ENCODE assay signal across 9 cellular contexts in the genomic region with DNA sequence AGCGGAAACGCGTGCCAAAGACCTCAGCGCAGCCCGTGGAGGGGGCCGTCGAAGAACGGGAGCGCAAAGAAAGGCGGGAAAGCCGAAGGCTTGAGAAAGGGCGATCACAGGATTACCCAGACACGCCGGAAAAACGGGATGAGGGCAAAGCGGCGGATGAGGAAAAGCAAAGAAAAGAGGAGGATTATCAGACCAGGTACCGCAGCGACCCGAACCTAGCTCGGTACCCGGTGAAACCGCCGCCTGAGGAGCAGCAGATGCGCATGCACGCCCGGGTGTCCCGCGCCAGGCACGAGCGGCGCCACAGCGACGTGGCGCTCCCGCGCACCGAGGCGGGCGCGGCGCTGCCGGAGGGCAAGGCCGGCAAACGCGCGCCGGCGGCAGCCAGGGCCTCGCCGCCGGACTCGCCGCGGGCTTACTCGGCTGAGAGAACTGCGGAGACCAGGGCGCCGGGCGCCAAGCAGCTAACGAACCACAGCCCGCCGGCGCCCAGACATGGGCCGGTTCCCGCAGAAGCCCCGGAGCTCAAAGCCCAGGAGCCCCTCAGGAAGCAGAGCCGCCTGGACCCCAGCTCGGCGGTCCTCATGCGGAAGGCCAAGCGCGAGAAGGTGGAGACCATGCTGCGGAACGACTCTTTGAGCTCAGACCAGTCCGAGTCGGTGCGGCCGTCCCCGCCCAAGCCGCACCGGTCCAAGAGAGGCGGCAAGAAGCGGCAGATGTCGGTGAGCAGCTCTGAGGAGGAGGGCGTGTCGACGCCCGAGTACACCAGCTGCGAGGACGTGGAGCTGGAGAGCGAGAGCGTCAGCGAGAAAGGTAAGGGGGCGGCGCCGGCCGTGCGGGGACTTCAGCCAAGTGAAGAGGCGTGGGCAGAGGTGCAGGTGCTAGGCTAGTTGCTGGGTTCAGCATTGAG.
A peak's percentile ranks its signal among the peaks of the same experiment; 100 is the strongest.
DNase-seq lines count a peak whose midpoint lies in the region; ATAC-seq and TF ChIP-seq lines count a peak whose summit lies in the region.
"Had no signal": no experiment of that assay in that cellular context is flagged by ENCODE, and none has a peak within 500 bp of the region (broad histone marks: within the 10 kb centered on the region; RNA-seq: fewer than 3 reads in every experiment).

No MANE protein-coding gene starts in this region.

- peaks cover 9% of the 10 kb centered on the region for H3K4me1 Mint-ChIP-seq in type B pancreatic cell (ENCODE audit: unreplicated experiment)

- peaks cover 8% of the 10 kb centered on the region for H3K4me1 ChIP-seq in lower lobe of right lung

- peak; percentile 3 for DNase-seq in activated CD4-positive, alpha-beta T cell treated with anti-CD3 and anti-CD28 coated beads for 48 hours
- no peak for DNase-seq in activated CD4-positive, alpha-beta T cell treated with anti-CD3 and anti-CD28 coated beads for 4 hours
- peak; percentile 80 for DNase-seq in NCI-H2227 (lab: John Stamatoyannopoulos, UW; ENCODE audit: unreplicated experiment)
- peak; percentile 30 for DNase-seq in choroid plexus epithelial cell (ENCODE audit: low read depth)
- peak; percentile 70 for DNase-seq in lower lobe of right lung
- DNase-seq in type B pancreatic cell (ENCODE audit: extremely low spot score, unreplicated experiment): peak; percentile 70
- DNase-seq in 8988T: no peak

- no peak for TF ChIP-seq CTCF in choroid plexus epithelial cell (conservative IDR thresholded peaks at IDR 0.05; ENCODE audit: low read depth, low read length)
- no peak for TF ChIP-seq CTCF in lower lobe of right lung (IDR thresholded peaks at IDR 0.05)
- no peak for TF ChIP-seq CTCF in type B pancreatic cell (conservative IDR thresholded peaks at IDR 0.05)

- peaks cover 14% of the 10 kb centered on the region for H3K27me3 ChIP-seq in lower lobe of right lung (ENCODE audit: low read depth)

- intact Hi-C loops in lower lobe of right lung (cut with DNase I): no loop called here

- H3K4me3 ChIP-seq in choroid plexus epithelial cell (ENCODE audit: low read depth, low read length) (peak overlapping the region; percentile 52), lower lobe of right lung (peak overlapping the region; percentile 53)

- ATAC-seq in HG02623 (IDR thresholded peaks at IDR 0.05; ENCODE audit: unreplicated experiment) (peak; percentile 77), lower lobe of right lung (peak; percentile 92 to 94)

- no peaks in the 10 kb centered on the region for H3K9me3 Mint-ChIP-seq in type B pancreatic cell
- H3K9me3 Mint-ChIP-seq: dendritic cell treated with granulocyte-macrophage colony-stimulating factor and Interleukin-4, amounts not matched to agents 40 ng/mL and 50 ng/mL, for 4 days had no signal

- H3K4me3 Mint-ChIP-seq in type B pancreatic cell: peak overlapping the region; percentile 93
- H3K4me3 Mint-ChIP-seq: dendritic cell treated with granulocyte-macrophage colony-stimulating factor and Interleukin-4, amounts not matched to agents 40 ng/mL and 50 ng/mL, for 4 days had no signal

- H3K36me3 ChIP-seq in lower lobe of right lung: no peaks in the 10 kb centered on the region

- H3K27me3 Mint-ChIP-seq in type B pancreatic cell: peaks cover 60% of the 10 kb centered on the region

- no peaks in the 10 kb centered on the region for H3K36me3 Mint-ChIP-seq in type B pancreatic cell

- peak overlapping the region; percentile 45 for H3K27ac Mint-ChIP-seq in type B pancreatic cell
- H3K27ac Mint-ChIP-seq: dendritic cell treated with granulocyte-macrophage colony-stimulating factor and Interleukin-4, amounts not matched to agents 40 ng/mL and 50 ng/mL, for 4 days had no signal

- H3K9me3 ChIP-seq in lower lobe of right lung: no peaks in the 10 kb centered on the region

- H3K27ac ChIP-seq in lower lobe of right lung: no peak overlapping the region

Comparison
In these comparisons a context has a peak if more than half of its experiments do, and no peak if none do; other contexts are left out.
1. DNase-seq: peak in activated CD4-positive, alpha-beta T cell treated with anti-CD3 and anti-CD28 coated beads for 48 hours (single experiment), NCI-H2227 (single experiment), choroid plexus epithelial cell (single experiment), lower lobe of right lung (single experiment) and type B pancreatic cell (single experiment); none in activated CD4-positive, alpha-beta T cell treated with anti-CD3 and anti-CD28 coated beads for 4 hours (0 of 2) and 8988T (single experiment).